In the genomic region with DNA sequence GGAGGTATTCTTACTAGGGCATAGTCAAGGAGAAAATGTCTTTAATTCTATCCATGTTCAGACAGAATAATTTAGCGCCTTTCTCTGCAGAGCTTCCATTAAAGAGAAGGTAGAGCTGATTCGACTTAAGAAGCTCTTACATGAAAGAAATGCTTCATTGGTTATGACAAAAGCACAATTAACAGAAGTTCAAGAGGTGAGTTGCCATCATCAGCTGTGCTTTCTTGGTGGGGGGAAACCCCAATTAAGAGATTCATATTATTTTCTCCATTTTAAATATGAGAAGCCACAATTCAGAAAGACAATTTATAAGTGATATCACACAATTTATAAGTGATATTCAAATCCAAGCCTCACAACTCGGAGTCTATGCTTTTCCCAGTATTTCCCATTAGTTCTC, we compare ENCODE assay signal across 14 cellular contexts. TPM values are rescaled to one million over a fixed set of nuclear protein-coding genes. Genes with fewer than 3 reads are reported as not detected.
A peak's percentile ranks its signal among the peaks of the same experiment; 100 is the strongest.
DNase-seq lines count a peak whose midpoint lies in the region; ATAC-seq and TF ChIP-seq lines count a peak whose summit lies in the region.
"Had no signal": no experiment of that assay in that cellular context is flagged by ENCODE, and none has a peak within 500 bp of the region (broad histone marks: within the 10 kb centered on the region; RNA-seq: fewer than 3 reads in every experiment).

No MANE protein-coding gene starts in this region.

- H3K27me3 ChIP-seq in PC-9 (ENCODE audit: insufficient read depth, low read depth) (no peaks in the 10 kb centered on the region), iPS-20b (ENCODE audit: insufficient read depth, low read length) (no peaks in the 10 kb centered on the region), stomach (no peaks in the 10 kb centered on the region), H7 (ENCODE audit: control insufficient read depth, insufficient read depth, low read length) (no peaks in the 10 kb centered on the region)

- no peaks in the 10 kb centered on the region for H3K79me2 ChIP-seq in PC-9 (ENCODE audit: low read depth)

- H3K4me3 ChIP-seq in PC-9 (peak overlapping the region; percentile 70; the same call in 1 of the 2 replicates), iPS-20b (ENCODE audit: low read length) (peak overlapping the region; percentile 75; the same call in 1 of the 2 replicates), stomach (no peak overlapping the region), H7 (ENCODE audit: insufficient read depth, low read depth, low read length) (no peak overlapping the region)

- H3K27ac ChIP-seq in PC-9 (peak overlapping the region; percentile 84), iPS-20b (ENCODE audit: low read length) (peak overlapping the region; percentile 97), stomach (peak overlapping the region; percentile 72 to 88 (median 82))
- H3K27ac ChIP-seq: coronary artery had no signal

- H2AFZ ChIP-seq in PC-9 = no peak overlapping the region

- POLR2A ChIA-PET in PC-9 (lab: Charles Lee; ENCODE audit: unreplicated experiment) = no interaction called here

- no peaks in the 10 kb centered on the region for H3K9me3 Mint-ChIP-seq in activated naive CD4-positive, alpha-beta T cell treated with anti-CD3 and anti-CD28 coated beads, Interleukin-2, amount 50 U/mL, for 24 hours
- H3K9me3 Mint-ChIP-seq: neural crest cell had no signal

- H3F3A ChIP-seq in PC-9 (ENCODE audit: insufficient read depth, low read depth) = peaks cover 10% of the 10 kb centered on the region

- H3K9me3 ChIP-seq in PC-9 (ENCODE audit: insufficient read depth, low read depth) (no peaks in the 10 kb centered on the region), iPS-20b (ENCODE audit: insufficient read depth, low read depth, low read length) (no peaks in the 10 kb centered on the region), stomach (no peaks in the 10 kb centered on the region)

- peaks cover 25% of the 10 kb centered on the region for H3K4me1 Mint-ChIP-seq in activated naive CD4-positive, alpha-beta T cell treated with anti-CD3 and anti-CD28 coated beads, Interleukin-2, amount 50 U/mL, for 24 hours

- no peaks in the 10 kb centered on the region for H3K36me3 Mint-ChIP-seq in activated naive CD4-positive, alpha-beta T cell treated with anti-CD3 and anti-CD28 coated beads, Interleukin-2, amount 50 U/mL, for 24 hours

- intact Hi-C loops in PC-9 (cut with micrococcal nuclease; ENCODE audit: unreplicated experiment) = loop anchor here (1.0 to 2.0 kb wide), 2 partner anchors 38 to 75 kb away; partner anchors contain the start of gene HNRNPC
- intact Hi-C loops in stomach (cut with DNase I; ENCODE audit: low total_unique reads) = no loop called here

- no peaks in the 10 kb centered on the region for H3K36me3 ChIP-seq in PC-9 (ENCODE audit: low read depth)
- no peaks in the 10 kb centered on the region for H3K36me3 ChIP-seq in iPS-20b (ENCODE audit: insufficient read depth, low read depth, low read length)
- H3K36me3 ChIP-seq in stomach = no peaks in the 10 kb centered on the region
- H3K36me3 ChIP-seq in H7 (replicated peaks; ENCODE audit: control insufficient read depth, insufficient read depth, low read length) = no peaks in the 10 kb centered on the region

- no peaks in the 10 kb centered on the region for H3K27me3 Mint-ChIP-seq in activated naive CD4-positive, alpha-beta T cell treated with anti-CD3 and anti-CD28 coated beads, Interleukin-2, amount 50 U/mL, for 24 hours

- no peak for ATAC-seq in HG03159 (IDR thresholded peaks at IDR 0.05; ENCODE audit: unreplicated experiment)

- TF ChIP-seq EP300 in stomach (IDR thresholded peaks at IDR 0.05) = no peak

- DNase-seq in activated naive CD4-positive, alpha-beta T cell treated with anti-CD3 and anti-CD28 coated beads, Interleukin-2, amount 50 U/mL, for 16 hours = no peak
- DNase-seq in PC-9 (no peak), stomach (no peak), H7 (no peak), NCI-H748 (lab: John Stamatoyannopoulos, UW; ENCODE audit: unreplicated experiment) (no peak)
- DNase-seq: activated CD8-positive, alpha-beta memory T cell treated with anti-CD3 and anti-CD28 coated beads for 24 hours; DND-41; NCI-H2081 treated with DMSO at 0.1 percent for 48 hours had no signal

- peak overlapping the region; percentile 89 for H3K4me2 ChIP-seq in PC-9

- H3K4me3 Mint-ChIP-seq in activated naive CD4-positive, alpha-beta T cell treated with anti-CD3 and anti-CD28 coated beads, Interleukin-2, amount 50 U/mL, for 24 hours = peak overlapping the region; percentile 87

- H3K27ac Mint-ChIP-seq in activated naive CD4-positive, alpha-beta T cell treated with anti-CD3 and anti-CD28 coated beads, Interleukin-2, amount 50 U/mL, for 24 hours = peak overlapping the region; percentile 92

- TF ChIP-seq POLR2A in stomach (IDR thresholded peaks at IDR 0.05) = no peak

- CTCF ChIA-PET in PC-9 (lab: Charles Lee) = interaction anchor here (0.5 kb wide), 1 partner anchor 237 kb away, joined by 3 read pairs; the partner anchor contains the start of gene ARHGEF40

- H3K9me2 ChIP-seq in PC-9 (ENCODE audit: insufficient read depth) = no peaks in the 10 kb centered on the region

- peaks cover 12% of the 10 kb centered on the region for H3K4me1 ChIP-seq in PC-9 (replicated peaks; ENCODE audit: insufficient read depth)
- peaks cover 12% of the 10 kb centered on the region; the same call in 1 of the 2 replicates for H3K4me1 ChIP-seq in iPS-20b (ENCODE audit: insufficient read depth, low read length)
- peaks cover 4 to 21% (median 10%) of the 10 kb centered on the region in 4 donors for H3K4me1 ChIP-seq in stomach

- WGBS in stomach, 5 donors = 73 to 78% (median 76%) methylated on average over 3 of the region's 3 CpGs

- H3K9ac ChIP-seq in iPS-20b (ENCODE audit: low read depth, low read length) = peak overlapping the region; percentile 93; the same call in 1 of the 2 replicates

- no TSS peak for BruUV-seq in PC-9 (replicated peaks; lab: Mats Ljungman, UMichigan)

- H4K20me1 ChIP-seq in PC-9 (ENCODE audit: insufficient read depth) = no peaks in the 10 kb centered on the region

- TF ChIP-seq CTCF in PC-9 (conservative IDR thresholded peaks at IDR 0.05) = no peak
- TF ChIP-seq CTCF in stomach (IDR thresholded peaks at IDR 0.05) = no peak

RNA-seq across cellular contexts. Expression of gene RPGRIP1, which starts 27.8 kb away (rescaled TPM):
- 0.75 and 2.1 TPM in 2 replicates for total RNA-seq in PC-9 (2021)
- under 1 TPM in 2 of 5 donors, not detected in 3; 0.29 to 0.58 TPM for total RNA-seq in stomach
- polyA plus RNA-seq in stomach = under 1 TPM in 2 of 3 donors, not detected in 1; 0.19 to 0.28 TPM
- total RNA-seq in H7 (2014; rRNA removed; shearing (Covaris generic)) = 0.11 and 0.14 TPM in 2 replicates
- total RNA-seq: neural crest cell had no signal
- polyA plus RNA-seq: AG04450 had no signal

RNA-seq across cellular contexts. Expression of gene HNRNPC, which starts 38.4 kb away (rescaled TPM):
- total RNA-seq in PC-9 (2021) = 486 and 550 TPM in 2 replicates
- 100 to 1,000 TPM; 110 to 503 (median 282) TPM for total RNA-seq in stomach
- polyA plus RNA-seq in stomach = 100 to 1,000 TPM; 396 to 516 (median 409) TPM
- total RNA-seq in H7 (2014; rRNA removed; shearing (Covaris generic)) = 1,394 and 2,138 TPM in 2 replicates

Comparison
In these comparisons a context has a peak if more than half of its experiments do, and no peak if none do; other contexts are left out.
1. H3K4me3 ChIP-seq: peak in PC-9 (single experiment) and iPS-20b (single experiment); none in stomach (0 of 4) and H7 (single experiment).
2. Peak in every context shown above with its lines, with median percentiles within 50 percentile points of each other: H3K27ac ChIP-seq.